ENCODE assay signal across 1 cellular context in the genomic region with DNA sequence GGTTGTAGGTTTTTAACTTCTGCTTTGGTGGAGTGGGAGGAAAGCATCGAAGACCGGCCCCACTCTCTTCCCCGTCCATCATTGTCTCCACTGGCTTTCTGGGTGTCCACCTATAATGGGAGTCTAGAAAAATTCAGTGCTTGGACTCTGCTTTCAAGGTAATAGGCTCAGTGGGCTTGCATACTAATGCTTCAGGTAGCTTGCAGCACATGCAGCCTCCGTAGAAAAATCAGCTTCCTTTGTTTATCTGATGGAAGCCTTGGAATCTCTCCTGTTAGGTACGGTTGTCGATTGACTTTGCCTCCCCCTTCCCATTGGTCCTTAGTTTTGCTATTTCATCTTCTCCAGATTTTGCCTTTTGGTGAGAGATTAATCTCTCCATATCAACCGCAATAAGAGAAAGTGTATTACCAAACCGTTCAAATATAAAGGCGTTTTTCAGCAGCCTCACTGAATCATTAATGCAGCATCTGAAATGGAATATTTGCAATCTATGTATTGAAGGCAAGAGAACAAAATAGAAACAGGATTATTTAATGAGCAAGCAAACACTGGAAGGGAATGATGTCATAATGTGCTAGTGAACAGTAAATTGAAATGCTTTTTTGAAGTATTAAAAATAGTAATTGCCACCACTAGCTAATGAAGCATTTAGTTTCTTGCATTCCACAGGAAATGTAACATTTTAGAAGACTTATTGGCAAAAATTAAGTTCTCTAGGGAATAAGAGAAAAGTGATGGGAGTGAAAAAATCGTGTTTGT.
TF ChIP-seq lines count a peak whose summit lies in the region.

No MANE protein-coding gene starts in this region.

TF ChIP-seq in IMR-90, 13 proteins besides CTCF, POLR2A, EP300 and RAD21 (continued from another document):
- TF ChIP-seq RFX5 (IDR thresholded peaks at IDR 0.05; ENCODE audit: low read depth, low read length) (no peak), CHD1 (IDR thresholded peaks at IDR 0.05; ENCODE audit: low read depth, low read length) (no peak), MXI1 (IDR thresholded peaks at IDR 0.05; ENCODE audit: borderline replicate concordance, low read depth, low read length) (no peak), MAZ (IDR thresholded peaks at IDR 0.05; ENCODE audit: borderline replicate concordance, low read depth, low read length) (no peak)
- TF ChIP-seq, protein P1, sequence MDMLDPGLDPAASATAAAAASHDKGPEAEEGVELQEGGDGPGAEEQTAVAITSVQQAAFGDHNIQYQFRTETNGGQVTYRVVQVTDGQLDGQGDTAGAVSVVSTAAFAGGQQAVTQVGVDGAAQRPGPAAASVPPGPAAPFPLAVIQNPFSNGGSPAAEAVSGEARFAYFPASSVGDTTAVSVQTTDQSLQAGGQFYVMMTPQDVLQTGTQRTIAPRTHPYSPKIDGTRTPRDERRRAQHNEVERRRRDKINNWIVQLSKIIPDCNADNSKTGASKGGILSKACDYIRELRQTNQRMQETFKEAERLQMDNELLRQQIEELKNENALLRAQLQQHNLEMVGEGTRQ (IDR thresholded peaks at IDR 0.05; ENCODE audit: low read depth, low read length): no peak
